In genomic region chr3:53891500-53892334, GRCh38 we compare ENCODE assay signal across 8 cellular contexts. TPM values are rescaled to one million over a fixed set of nuclear protein-coding genes. Genes with fewer than 3 reads are reported as not detected.
DNase-seq lines count a peak whose midpoint lies in the region; FAIRE-seq and TF ChIP-seq lines count a peak whose summit lies in the region.

SELENOK (minus strand) TSS chr3:53891859.

- H2BK120ac ChIP-seq in neuronal stem cell (ENCODE audit: low read depth, low read length), result no peak within 1 kb of the TSS

- peak; percentile 94 for DNase-seq in GM04503 (ENCODE audit: low read depth)
- DNase-seq in HFFc6, result peak; percentile 99
- peak; percentile 99 for DNase-seq in NB4 (ENCODE audit: low read depth)
- DNase-seq in SK-N-MC (ENCODE audit: low read depth, low spot score), result peak; percentile 75
- DNase-seq in activated naive CD4-positive, alpha-beta T cell treated with anti-CD3 and anti-CD28 coated beads, Interleukin-2, amount 10 ng/mL, durations not matched to agents 7 days and 5 days, result peak; percentile 99
- DNase-seq in frontal cortex (ENCODE audit: low spot score in 2 of 2), result peak; percentile 88 to 90
- DNase-seq in neuronal stem cell (ENCODE audit: low spot score), result peak; percentile 97

- TF ChIP-seq POLR2A in NB4 (IDR thresholded peaks at IDR 0.05; ENCODE audit: extremely low read depth, insufficient read length), result peak; percentile 84

- no peak within 1 kb of the TSS for H4K8ac ChIP-seq in neuronal stem cell (ENCODE audit: low read depth, low read length)

- H3K79me1 ChIP-seq in neuronal stem cell (ENCODE audit: low read depth, low read length), result no peaks in the 10 kb centered on the region

- peaks cover 2 to 8% of the 10 kb centered on the region in 2 donors for H3K4me1 ChIP-seq in neuronal stem cell (ENCODE audit: control insufficient read depth in 2 of 2, insufficient read depth in 1 of 2, low read depth in 1 of 2, low read length in 2 of 2)

- no peaks in the 10 kb centered on the region for H3K9me3 ChIP-seq in SK-N-MC (ENCODE audit: low read depth, low read length)
- H3K9me3 ChIP-seq in neuronal stem cell (replicated peaks in 1 of 2; ENCODE audit: control insufficient read depth in 2 of 2, insufficient read depth in 1 of 2, low read depth in 1 of 2, low read length in 2 of 2), result no peaks in the 10 kb centered on the region

- H3K27ac Mint-ChIP-seq in HFFc6, result peak within 1 kb of the TSS; percentile 98
- H3K27ac Mint-ChIP-seq in activated naive CD4-positive, alpha-beta T cell treated with anti-CD3 and anti-CD28 coated beads, Interleukin-2, amount 10 ng/mL, durations not matched to agents 7 days and 5 days, result peak within 1 kb of the TSS; percentile 100

- H3K27ac ChIP-seq in SK-N-MC (peak within 1 kb of the TSS; percentile 74), neuronal stem cell (replicated peaks; ENCODE audit: low read length) (peak within 1 kb of the TSS; percentile 78)

- H3K4me1 Mint-ChIP-seq in HFFc6 (ENCODE audit: low read depth), result peaks cover 36% of the 10 kb centered on the region
- peaks cover 54% of the 10 kb centered on the region for H3K4me1 Mint-ChIP-seq in activated naive CD4-positive, alpha-beta T cell treated with anti-CD3 and anti-CD28 coated beads, Interleukin-2, amount 10 ng/mL, durations not matched to agents 7 days and 5 days

- CTCF ChIA-PET in activated naive CD4-positive, alpha-beta T cell treated with anti-CD3 and anti-CD28 coated beads, Interleukin-2, amount 10 ng/mL, durations not matched to agents 7 days and 5 days (lab: Charles Lee), result no interaction called here

- no peaks in the 10 kb centered on the region; the same call in 1 of the 2 replicates for H3K36me3 ChIP-seq in SK-N-MC (ENCODE audit: insufficient read depth, low read length)
- peaks cover 0 to 23% of the 10 kb centered on the region in 2 donors for H3K36me3 ChIP-seq in neuronal stem cell (replicated peaks in 1 of 2; ENCODE audit: control insufficient read depth in 2 of 2, insufficient read depth in 2 of 2, low read length in 2 of 2)

- no peak within 1 kb of the TSS for H4K91ac ChIP-seq in neuronal stem cell (ENCODE audit: low read depth, low read length, poor library complexity)

- peak within 1 kb of the TSS; percentile 63 for H3K18ac ChIP-seq in neuronal stem cell (ENCODE audit: low read length)

- no peak within 1 kb of the TSS for H3K4ac ChIP-seq in neuronal stem cell (ENCODE audit: low read length)

- H2AFZ ChIP-seq in neuronal stem cell (ENCODE audit: low read length), result peak within 1 kb of the TSS; percentile 88

- peak within 1 kb of the TSS; percentile 92 for H3K4me3 Mint-ChIP-seq in HFFc6
- peak within 1 kb of the TSS; percentile 97 for H3K4me3 Mint-ChIP-seq in activated naive CD4-positive, alpha-beta T cell treated with anti-CD3 and anti-CD28 coated beads, Interleukin-2, amount 10 ng/mL, durations not matched to agents 7 days and 5 days

- H3K9me3 Mint-ChIP-seq in HFFc6, result no peaks in the 10 kb centered on the region
- no peaks in the 10 kb centered on the region for H3K9me3 Mint-ChIP-seq in activated naive CD4-positive, alpha-beta T cell treated with anti-CD3 and anti-CD28 coated beads, Interleukin-2, amount 10 ng/mL, durations not matched to agents 7 days and 5 days

- no peak within 1 kb of the TSS for H3K14ac ChIP-seq in neuronal stem cell (ENCODE audit: low read length)

- no peak within 1 kb of the TSS for H2BK15ac ChIP-seq in neuronal stem cell (ENCODE audit: low read length)

- H2BK12ac ChIP-seq in neuronal stem cell (ENCODE audit: low read length), result no peak within 1 kb of the TSS

- peak; percentile 99 for FAIRE-seq in frontal cortex (lab: Jason Lieb, UNC)

- no peaks in the 10 kb centered on the region for H3K27me3 ChIP-seq in neuronal stem cell (ENCODE audit: control insufficient read depth in 3 of 3, insufficient read depth in 3 of 3, low read depth in 1 of 3, low read length in 3 of 3)

- no peak within 1 kb of the TSS for H3K23ac ChIP-seq in neuronal stem cell (ENCODE audit: low read depth, low read length, poor library complexity)

- H2BK5ac ChIP-seq in neuronal stem cell (ENCODE audit: low read length), result no peak within 1 kb of the TSS

- no peak within 1 kb of the TSS for H2AK5ac ChIP-seq in neuronal stem cell (ENCODE audit: low read depth, low read length)

- peak within 1 kb of the TSS; percentile 91 for H3K4me3 ChIP-seq in NB4 (ENCODE audit: low read depth, low read length)
- peak within 1 kb of the TSS; percentile 85 for H3K4me3 ChIP-seq in SK-N-MC
- peak within 1 kb of the TSS; percentile 76 to 98 for H3K4me3 ChIP-seq in neuronal stem cell (ENCODE audit: low read length in 2 of 2)

- TF ChIP-seq CTCF in HFFc6 (IDR thresholded peaks at IDR 0.05) (no peak; the same call in 1 of the 2 replicates), NB4 (IDR thresholded peaks at IDR 0.05; ENCODE audit: low read depth, low read length) (no peak), subcutaneous adipose tissue (IDR thresholded peaks at IDR 0.05; ENCODE audit: low read depth) (no peak)

- peaks cover 2% of the 10 kb centered on the region; the same call in 1 of the 2 replicates for H3K27me3 Mint-ChIP-seq in HFFc6 (ENCODE audit: insufficient read depth)
- H3K27me3 Mint-ChIP-seq in activated naive CD4-positive, alpha-beta T cell treated with anti-CD3 and anti-CD28 coated beads, Interleukin-2, amount 10 ng/mL, durations not matched to agents 7 days and 5 days, result peaks cover 12% of the 10 kb centered on the region

- H3K9ac ChIP-seq in SK-N-MC (ENCODE audit: insufficient read length) (peak within 1 kb of the TSS; percentile 83), neuronal stem cell (ENCODE audit: low read depth, low read length, poor library complexity) (peak within 1 kb of the TSS; percentile 85)

- peaks cover 5% of the 10 kb centered on the region for H3K36me3 Mint-ChIP-seq in HFFc6 (ENCODE audit: low read depth)
- H3K36me3 Mint-ChIP-seq in activated naive CD4-positive, alpha-beta T cell treated with anti-CD3 and anti-CD28 coated beads, Interleukin-2, amount 10 ng/mL, durations not matched to agents 7 days and 5 days, result peaks cover 15% of the 10 kb centered on the region

- peak within 1 kb of the TSS; percentile 48 for H3K4me2 ChIP-seq in neuronal stem cell (ENCODE audit: insufficient read depth, low read length, poor library complexity, severe bottlenecking)

- no CpG with 5 or more reads among the region's 73 CpGs for WGBS in neuronal stem cell (ENCODE audit: extremely low coverage in 2 of 2, insufficient read length in 2 of 2, insufficient replicate concordance in 1 of 2), 2 donors

RNA-seq across cellular contexts. Expression of gene SELENOK, which starts in this region (rescaled TPM):
- total RNA-seq in HFFc6 (2021; fragmentation: NEBNext Ultra II Directional; extraction: Animal tissue kit (Norgen Biotek cat#: 25700)), result 10 to 100 TPM; 28.6 to 42.2 (median 34.4) TPM
- total RNA-seq in frontal cortex, result 68.5 TPM
- polyA plus RNA-seq in neuronal stem cell (2013, experiment 1 of 2), result 70.9 TPM
- polyA plus RNA-seq in neuronal stem cell (2013, experiment 2 of 2), result 74.3 TPM
- total RNA-seq in subcutaneous adipose tissue, result 100 to 1,000 TPM in 1 of 4 donors, 10 to 100 TPM in 3; 34.7 to 101 (median 50.8) TPM

Comparison
In these comparisons a context has a peak if more than half of its experiments do, and no peak if none do; other contexts are left out.
1. Peak in every context shown above with its lines: DNase-seq, H3K4me3 ChIP-seq and H3K27ac ChIP-seq.